1 cellular context compared by ENCODE assay signal in the genomic region with DNA sequence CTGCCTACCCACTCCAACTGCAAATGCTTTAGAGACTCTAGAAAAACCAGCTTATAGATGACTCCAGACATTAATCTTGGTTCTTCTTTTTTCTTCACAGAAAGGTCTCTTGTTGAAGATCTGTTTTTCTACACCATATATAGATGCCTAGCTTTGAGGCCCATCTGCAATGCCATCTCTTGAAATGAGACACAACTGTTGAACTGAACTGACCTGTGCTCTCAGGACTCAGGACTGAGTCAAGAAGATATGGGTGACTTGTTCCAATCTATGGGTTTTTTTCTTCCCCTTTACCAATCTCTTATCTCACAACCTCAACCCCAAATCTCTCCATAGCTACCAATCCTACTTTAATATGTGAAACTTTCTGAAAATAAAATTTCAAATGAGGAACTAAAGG.
TF ChIP-seq lines count a peak whose summit lies in the region.

No MANE protein-coding gene starts in this region.

TF ChIP-seq in GM23338, 12 proteins besides CTCF, POLR2A, EP300 and RAD21 (continued from another document):
- TF ChIP-seq ZNF331 (CRISPR knock-in tag; IDR thresholded peaks at IDR 0.05; ENCODE audit: low read depth) (no peak), CREB1 (CRISPR knock-in tag; IDR thresholded peaks at IDR 0.05; ENCODE audit: low read depth) (no peak)
- TF ChIP-seq, protein P1, sequence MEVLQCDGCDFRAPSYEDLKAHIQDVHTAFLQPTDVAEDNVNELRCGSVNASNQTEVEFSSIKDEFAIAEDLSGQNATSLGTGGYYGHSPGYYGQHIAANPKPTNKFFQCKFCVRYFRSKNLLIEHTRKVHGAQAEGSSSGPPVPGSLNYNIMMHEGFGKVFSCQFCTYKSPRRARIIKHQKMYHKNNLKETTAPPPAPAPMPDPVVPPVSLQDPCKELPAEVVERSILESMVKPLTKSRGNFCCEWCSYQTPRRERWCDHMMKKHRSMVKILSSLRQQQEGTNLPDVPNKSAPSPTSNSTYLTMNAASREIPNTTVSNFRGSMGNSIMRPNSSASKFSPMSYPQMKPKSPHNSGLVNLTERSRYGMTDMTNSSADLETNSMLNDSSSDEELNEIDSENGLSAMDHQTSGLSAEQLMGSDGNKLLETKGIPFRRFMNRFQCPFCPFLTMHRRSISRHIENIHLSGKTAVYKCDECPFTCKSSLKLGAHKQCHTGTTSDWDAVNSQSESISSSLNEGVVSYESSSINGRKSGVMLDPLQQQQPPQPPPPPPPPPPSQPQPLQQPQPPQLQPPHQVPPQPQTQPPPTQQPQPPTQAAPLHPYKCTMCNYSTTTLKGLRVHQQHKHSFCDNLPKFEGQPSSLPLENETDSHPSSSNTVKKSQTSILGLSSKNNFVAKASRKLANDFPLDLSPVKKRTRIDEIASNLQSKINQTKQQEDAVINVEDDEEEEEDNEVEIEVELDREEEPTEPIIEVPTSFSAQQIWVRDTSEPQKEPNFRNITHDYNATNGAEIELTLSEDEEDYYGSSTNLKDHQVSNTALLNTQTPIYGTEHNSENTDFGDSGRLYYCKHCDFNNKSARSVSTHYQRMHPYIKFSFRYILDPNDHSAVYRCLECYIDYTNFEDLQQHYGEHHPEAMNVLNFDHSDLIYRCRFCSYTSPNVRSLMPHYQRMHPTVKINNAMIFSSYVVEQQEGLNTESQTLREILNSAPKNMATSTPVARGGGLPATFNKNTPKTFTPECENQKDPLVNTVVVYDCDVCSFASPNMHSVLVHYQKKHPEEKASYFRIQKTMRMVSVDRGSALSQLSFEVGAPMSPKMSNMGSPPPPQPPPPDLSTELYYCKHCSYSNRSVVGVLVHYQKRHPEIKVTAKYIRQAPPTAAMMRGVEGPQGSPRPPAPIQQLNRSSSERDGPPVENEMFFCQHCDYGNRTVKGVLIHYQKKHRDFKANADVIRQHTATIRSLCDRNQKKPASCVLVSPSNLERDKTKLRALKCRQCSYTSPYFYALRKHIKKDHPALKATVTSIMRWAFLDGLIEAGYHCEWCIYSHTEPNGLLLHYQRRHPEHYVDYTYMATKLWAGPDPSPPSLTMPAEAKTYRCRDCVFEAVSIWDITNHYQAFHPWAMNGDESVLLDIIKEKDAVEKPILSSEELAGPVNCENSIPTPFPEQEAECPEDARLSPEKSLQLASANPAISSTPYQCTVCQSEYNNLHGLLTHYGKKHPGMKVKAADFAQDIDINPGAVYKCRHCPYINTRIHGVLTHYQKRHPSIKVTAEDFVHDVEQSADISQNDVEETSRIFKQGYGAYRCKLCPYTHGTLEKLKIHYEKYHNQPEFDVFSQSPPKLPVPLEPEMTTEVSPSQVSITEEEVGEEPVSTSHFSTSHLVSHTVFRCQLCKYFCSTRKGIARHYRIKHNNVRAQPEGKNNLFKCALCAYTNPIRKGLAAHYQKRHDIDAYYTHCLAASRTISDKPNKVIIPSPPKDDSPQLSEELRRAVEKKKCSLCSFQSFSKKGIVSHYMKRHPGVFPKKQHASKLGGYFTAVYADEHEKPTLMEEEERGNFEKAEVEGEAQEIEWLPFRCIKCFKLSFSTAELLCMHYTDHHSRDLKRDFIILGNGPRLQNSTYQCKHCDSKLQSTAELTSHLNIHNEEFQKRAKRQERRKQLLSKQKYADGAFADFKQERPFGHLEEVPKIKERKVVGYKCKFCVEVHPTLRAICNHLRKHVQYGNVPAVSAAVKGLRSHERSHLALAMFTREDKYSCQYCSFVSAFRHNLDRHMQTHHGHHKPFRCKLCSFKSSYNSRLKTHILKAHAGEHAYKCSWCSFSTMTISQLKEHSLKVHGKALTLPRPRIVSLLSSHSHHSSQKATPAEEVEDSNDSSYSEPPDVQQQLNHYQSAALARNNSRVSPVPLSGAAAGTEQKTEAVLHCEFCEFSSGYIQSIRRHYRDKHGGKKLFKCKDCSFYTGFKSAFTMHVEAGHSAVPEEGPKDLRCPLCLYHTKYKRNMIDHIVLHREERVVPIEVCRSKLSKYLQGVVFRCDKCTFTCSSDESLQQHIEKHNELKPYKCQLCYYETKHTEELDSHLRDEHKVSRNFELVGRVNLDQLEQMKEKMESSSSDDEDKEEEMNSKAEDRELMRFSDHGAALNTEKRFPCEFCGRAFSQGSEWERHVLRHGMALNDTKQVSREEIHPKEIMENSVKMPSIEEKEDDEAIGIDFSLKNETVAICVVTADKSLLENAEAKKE (CRISPR knock-in tag; IDR thresholded peaks at IDR 0.05) = no peak
